In the genomic region with DNA sequence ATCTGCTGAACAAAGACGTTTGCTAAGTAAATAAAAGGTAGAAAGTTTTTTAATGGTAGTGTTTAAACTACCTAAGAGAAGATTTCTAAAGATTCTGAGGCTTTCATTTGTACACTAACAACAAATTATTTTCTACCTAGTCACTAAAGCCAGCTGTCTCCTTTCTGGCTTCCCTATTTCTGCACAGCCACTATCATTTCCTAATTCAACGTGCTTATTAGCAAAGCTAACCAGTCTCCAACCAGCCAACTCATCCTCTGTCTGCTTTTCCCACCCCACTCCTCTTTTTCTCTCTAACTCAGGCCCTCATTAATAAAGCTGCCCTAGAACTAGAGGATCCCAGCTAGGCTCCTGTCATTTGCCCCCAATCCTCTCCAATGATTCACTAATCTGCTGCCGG, we compare ENCODE assay signal across 12 cellular contexts.
DNase-seq lines count a peak whose midpoint lies in the region; ATAC-seq lines count a peak whose summit lies in the region.
"Had no signal": no experiment of that assay in that cellular context is flagged by ENCODE, and none has a peak within 500 bp of the region (broad histone marks: within the 10 kb centered on the region; RNA-seq: fewer than 3 reads in every experiment).

No MANE protein-coding gene starts in this region.

- H3K4me2 ChIP-seq in GM23248 (ENCODE audit: unreplicated experiment): peak overlapping the region; percentile 29
- no peak overlapping the region for H3K4me2 ChIP-seq in trophoblast cell (ENCODE audit: low read length)

- peaks cover 3% of the 10 kb centered on the region for H3K79me1 ChIP-seq in trophoblast cell (ENCODE audit: low read length)

- no peak overlapping the region for H3K14ac ChIP-seq in trophoblast cell (ENCODE audit: low read length)

- peaks cover 17% of the 10 kb centered on the region for H3F3A ChIP-seq in GM23248 (ENCODE audit: insufficient read depth)

- in situ Hi-C loops in GM23248 (cut with MboI): no loop called here

- peak overlapping the region; percentile 19 for H3K27ac ChIP-seq in GM23248
- H3K27ac ChIP-seq in trophoblast cell (ENCODE audit: low read depth, low read length): no peak overlapping the region

- WGBS in GM23248 (ENCODE audit: low coverage in 1 of 2, low lambda C conversion rate in 2 of 2, missing lambda C conversion rate in 2 of 2), 2 experiments: 65 to 68% methylated on average over 3 of the region's 3 CpGs
- WGBS in trophoblast cell (ENCODE audit: extremely low coverage, insufficient coverage, insufficient read length): no CpG with 5 or more reads among the region's 3 CpGs

- H4K12ac ChIP-seq in trophoblast cell (ENCODE audit: low read depth, low read length): no peak overlapping the region

- H2BK5ac ChIP-seq in trophoblast cell (ENCODE audit: low read depth, low read length, poor library complexity): no peak overlapping the region

- peaks cover 36% of the 10 kb centered on the region for H3K4me1 ChIP-seq in GM23248 (ENCODE audit: insufficient read depth)
- peaks cover 0 to 2% of the 10 kb centered on the region in 2 experiments for H3K4me1 ChIP-seq in trophoblast cell (ENCODE audit: control insufficient read depth in 1 of 2, insufficient read depth in 2 of 2, low read length in 2 of 2)

- no peak overlapping the region for H2BK120ac ChIP-seq in trophoblast cell (ENCODE audit: insufficient read depth, low read length, poor library complexity)

- DNase-seq in GM23248 (peak; percentile 52), MV-4-11 (lab: John Stamatoyannopoulos, UW) (peak; percentile 46), cerebellar cortex (ENCODE audit: low spot score) (peak; percentile 26), trophoblast cell (peak; percentile 26 to 45)
- DNase-seq: activated CD4-positive, CD25-positive, alpha-beta regulatory T cell; activated gamma-delta T cell; NCI-H1105; stimulated activated CD4-positive, alpha-beta T cell treated with anti-CD3 and anti-CD28 coated beads, Interleukin-4, amount 100 ng/mL, for 24 hours; T-helper 17 cell had no signal

- H4K20me1 ChIP-seq in GM23248 (ENCODE audit: insufficient read depth): no peaks in the 10 kb centered on the region

- H3K9me3 ChIP-seq in GM23248 (ENCODE audit: low read depth) (no peaks in the 10 kb centered on the region), trophoblast cell (ENCODE audit: insufficient read depth, low read depth, low read length) (no peaks in the 10 kb centered on the region)

- H2AK5ac ChIP-seq in trophoblast cell (ENCODE audit: low read length): no peak overlapping the region

- ATAC-seq in GM21447 (IDR thresholded peaks at IDR 0.05; ENCODE audit: unreplicated experiment) (no peak), HG03045 (IDR thresholded peaks at IDR 0.05; ENCODE audit: unreplicated experiment) (no peak), GM18517 (IDR thresholded peaks at IDR 0.05; ENCODE audit: unreplicated experiment) (no peak)
- ATAC-seq: T-helper 17 cell had no signal

- H3K18ac ChIP-seq in trophoblast cell (ENCODE audit: low read length): no peak overlapping the region

- no peak overlapping the region for H4K8ac ChIP-seq in trophoblast cell (ENCODE audit: low read depth, low read length)

- no peak overlapping the region for H4K91ac ChIP-seq in trophoblast cell (ENCODE audit: low read depth, low read length)

- no peak overlapping the region for H3K23ac ChIP-seq in trophoblast cell (ENCODE audit: low read length)

- no peak overlapping the region for H2AFZ ChIP-seq in GM23248
- no peak overlapping the region for H2AFZ ChIP-seq in trophoblast cell (ENCODE audit: insufficient read depth, low read length, poor library complexity)

- H3K9ac ChIP-seq in GM23248 (0 out of 2 replicates have a peak overlapping the region, but pooled peaks have one; percentile 6), trophoblast cell (ENCODE audit: low read length) (no peak overlapping the region)

- H3K27me3 ChIP-seq in GM23248 (replicated peaks; ENCODE audit: insufficient read depth) (no peaks in the 10 kb centered on the region), trophoblast cell (ENCODE audit: insufficient read depth, low read length) (no peaks in the 10 kb centered on the region)

- H3K9me2 ChIP-seq in GM23248 (ENCODE audit: insufficient read depth): no peaks in the 10 kb centered on the region

- no peak overlapping the region for H2BK12ac ChIP-seq in trophoblast cell (ENCODE audit: low read length)

- H3K79me2 ChIP-seq in GM23248 (ENCODE audit: insufficient read depth) (no peaks in the 10 kb centered on the region), trophoblast cell (ENCODE audit: control insufficient read depth, insufficient read depth, low read length, poor library complexity) (peaks cover 1% of the 10 kb centered on the region)

- H3K4ac ChIP-seq in trophoblast cell (ENCODE audit: low read depth, low read length): no peak overlapping the region

- H3K4me3 ChIP-seq in GM23248 (no peak overlapping the region), trophoblast cell (ENCODE audit: low read depth, low read length) (no peak overlapping the region)

- no peaks in the 10 kb centered on the region for H3K36me3 ChIP-seq in GM23248 (ENCODE audit: low read depth)
- peaks cover 7 to 13% of the 10 kb centered on the region in 2 experiments for H3K36me3 ChIP-seq in trophoblast cell (ENCODE audit: control insufficient read depth in 1 of 2, insufficient read depth in 2 of 2, low read length in 2 of 2)
